Comparison of ENCODE assay signal across 11 cellular contexts in genomic region chr13:33236021-33236420, GRCh38. TPM values are rescaled to one million over a fixed set of nuclear protein-coding genes. Genes with fewer than 3 reads are reported as not detected.
DNase-seq lines count a peak whose midpoint lies in the region; ATAC-seq and TF ChIP-seq lines count a peak whose summit lies in the region.
"Had no signal": no experiment of that assay in that cellular context is flagged by ENCODE, and none has a peak within 500 bp of the region (broad histone marks: within the 10 kb centered on the region; RNA-seq: fewer than 3 reads in every experiment).

No MANE protein-coding gene starts in this region.

- peaks cover 0 to 10% of the 10 kb centered on the region in 2 experiments; a peak in 2 of 4 replicates for H3K4me1 ChIP-seq in HCT116 (ENCODE audit: control insufficient read depth in 1 of 2, insufficient read depth in 2 of 2, low read length in 2 of 2)
- peaks cover 18 to 19% of the 10 kb centered on the region in 2 donors for H3K4me1 ChIP-seq in adrenal gland (replicated peaks in 1 of 2)
- H3K4me1 ChIP-seq in foreskin keratinocyte: peaks cover 37% of the 10 kb centered on the region

- no peak for TF ChIP-seq RAD21 in HCT116 (IDR thresholded peaks at IDR 0.05; ENCODE audit: low read depth)

- no peak overlapping the region for H3K27ac ChIP-seq in HCT116 (ENCODE audit: low read depth, low read length)
- H3K27ac ChIP-seq in adrenal gland: peak overlapping the region in 4 of 5 donors; percentile 22 to 86 (median 56)
- no peak overlapping the region for H3K27ac ChIP-seq in foreskin keratinocyte

- POLR2A ChIA-PET in HCT116 (lab: Charles Lee): no interaction called here

- H3K4me3 ChIP-seq in HCT116 (replicated peaks in 1 of 2; ENCODE audit: low read depth in 1 of 2, low read length in 2 of 2): no peak overlapping the region
- no peak overlapping the region for H3K4me3 ChIP-seq in adrenal gland
- H3K4me3 ChIP-seq: HAP-1 had no signal

- DNase-seq in HCT116 (ENCODE audit: low read depth, low spot score) (no peak), adrenal gland (no peak), foreskin keratinocyte (peak in 1 of 2 donors; percentile 77), stromal cell of bone marrow (ENCODE audit: low read depth) (peak; percentile 66), C1 segment of cervical spinal cord (lab: John Stamatoyannopoulos, UW) (no peak), COR-L47 (lab: John Stamatoyannopoulos, UW) (no peak)
- no peak for DNase-seq in activated CD4-positive, CD25-positive, alpha-beta regulatory T cell treated with anti-CD3 and anti-CD28 coated beads, Interleukin-2, amount 50 U/mL, for 72 hours
- DNase-seq: immature natural killer cell had no signal

- TF ChIP-seq POLR2A in HCT116 (IDR thresholded peaks at IDR 0.05; ENCODE audit: borderline replicate concordance, extremely low read depth, insufficient read depth, insufficient read length): no peak
- no peak for TF ChIP-seq POLR2A in adrenal gland (IDR thresholded peaks at IDR 0.05)

- H3K9me2 ChIP-seq in HCT116 (ENCODE audit: insufficient read depth): no peaks in the 10 kb centered on the region

- H3K36me3 ChIP-seq in HCT116 (ENCODE audit: control insufficient read depth in 1 of 2, insufficient read depth in 2 of 2, low read length in 2 of 2) (no peaks in the 10 kb centered on the region), adrenal gland (replicated peaks in 1 of 2) (no peaks in the 10 kb centered on the region)
- H3K36me3 ChIP-seq: HAP-1 had no signal

- WGBS in adrenal gland, 4 donors: 58 to 74% (median 64%) methylated on average over 8 of the region's 8 CpGs

- no peak overlapping the region for H3K9ac ChIP-seq in HCT116 (ENCODE audit: low read length)

- no peaks in the 10 kb centered on the region for H4K20me1 ChIP-seq in HCT116 (ENCODE audit: insufficient read depth)

- no peak overlapping the region for H2AFZ ChIP-seq in HCT116 (ENCODE audit: low read depth, low read length, poor library complexity, severe bottlenecking)

- ATAC-seq in HCT116: no peak
- ATAC-seq in foreskin keratinocyte: peak; percentile 76
- no peak for ATAC-seq in HG02973 (IDR thresholded peaks at IDR 0.05; ENCODE audit: unreplicated experiment)
- ATAC-seq: stimulated activated memory B cell treated with anti-CD40 and anti-IgM and Interleukin-4, amounts not matched to agents 10 μg/mL and 1 μg/mL and 100 μg/mL, for 72 hours had no signal

- no TSS peak for BruUV-seq in HCT116 (replicated peaks; lab: Mats Ljungman, UMichigan)

- H3K9me3 ChIP-seq in HCT116 (ENCODE audit: control insufficient read depth in 1 of 2, insufficient read depth in 1 of 2, low read depth in 1 of 2, low read length in 2 of 2): no peaks in the 10 kb centered on the region
- H3K9me3 ChIP-seq in adrenal gland (replicated peaks in 1 of 3): no peaks in the 10 kb centered on the region
- H3K9me3 ChIP-seq: HAP-1 had no signal

- intact Hi-C loops in HCT116 (cut with micrococcal nuclease) (no loop called here), adrenal gland (cut with DNase I) (no loop called here)

- CTCF ChIA-PET in HCT116 (lab: Charles Lee): no interaction called here

- H3K27me3 ChIP-seq in HCT116 (ENCODE audit: insufficient read depth, low read length): no peaks in the 10 kb centered on the region
- no peaks in the 10 kb centered on the region for H3K27me3 ChIP-seq in adrenal gland
- H3K27me3 ChIP-seq in foreskin keratinocyte: no peaks in the 10 kb centered on the region

- TF ChIP-seq CTCF in HCT116 (IDR thresholded peaks at IDR 0.05 in 2 of 3, conservative IDR thresholded peaks at IDR 0.05 in 1 of 3; ENCODE audit: borderline replicate concordance in 1 of 3, insufficient read depth in 1 of 3, low read depth in 2 of 3, low read length in 2 of 3): no peak
- TF ChIP-seq CTCF in adrenal gland (IDR thresholded peaks at IDR 0.05): no peak
- TF ChIP-seq CTCF in foreskin keratinocyte (conservative IDR thresholded peaks at IDR 0.05): no peak

- RAD21 ChIA-PET in HCT116 (lab: Charles Lee; ENCODE audit: low non-redundant PET in 1 of 2, low total read pairs in 2 of 2, uncharacterized antibody in 2 of 2, unreplicated experiment in 2 of 2): no interaction called here

- no peaks in the 10 kb centered on the region for H3K79me2 ChIP-seq in HCT116 (ENCODE audit: insufficient read depth, low read length)

- peak overlapping the region; percentile 17; the same call in 1 of the 2 replicates for H3K4me2 ChIP-seq in HCT116 (ENCODE audit: low read length)

TF ChIP-seq in HCT116, 20 proteins besides CTCF, POLR2A, EP300 and RAD21:
- TF ChIP-seq CBX3 (IDR thresholded peaks at IDR 0.05; ENCODE audit: low read depth): no peak
- no peak for TF ChIP-seq POLR2AphosphoS5 (IDR thresholded peaks at IDR 0.05; ENCODE audit: low read depth, low read length)
- TF ChIP-seq, protein P1, sequence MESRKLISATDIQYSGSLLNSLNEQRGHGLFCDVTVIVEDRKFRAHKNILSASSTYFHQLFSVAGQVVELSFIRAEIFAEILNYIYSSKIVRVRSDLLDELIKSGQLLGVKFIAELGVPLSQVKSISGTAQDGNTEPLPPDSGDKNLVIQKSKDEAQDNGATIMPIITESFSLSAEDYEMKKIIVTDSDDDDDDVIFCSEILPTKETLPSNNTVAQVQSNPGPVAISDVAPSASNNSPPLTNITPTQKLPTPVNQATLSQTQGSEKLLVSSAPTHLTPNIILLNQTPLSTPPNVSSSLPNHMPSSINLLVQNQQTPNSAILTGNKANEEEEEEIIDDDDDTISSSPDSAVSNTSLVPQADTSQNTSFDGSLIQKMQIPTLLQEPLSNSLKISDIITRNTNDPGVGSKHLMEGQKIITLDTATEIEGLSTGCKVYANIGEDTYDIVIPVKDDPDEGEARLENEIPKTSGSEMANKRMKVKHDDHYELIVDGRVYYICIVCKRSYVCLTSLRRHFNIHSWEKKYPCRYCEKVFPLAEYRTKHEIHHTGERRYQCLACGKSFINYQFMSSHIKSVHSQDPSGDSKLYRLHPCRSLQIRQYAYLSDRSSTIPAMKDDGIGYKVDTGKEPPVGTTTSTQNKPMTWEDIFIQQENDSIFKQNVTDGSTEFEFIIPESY (IDR thresholded peaks at IDR 0.05; ENCODE audit: extremely low read depth, insufficient replicate concordance, low read length): no peak
- TF ChIP-seq EZH2phosphoT487 (IDR thresholded peaks at IDR 0.05; ENCODE audit: borderline replicate concordance): no peak
- TF ChIP-seq YY1 (IDR thresholded peaks at IDR 0.05; ENCODE audit: extremely low read depth, insufficient replicate concordance, low read depth, low read length): no peak
- no peak for TF ChIP-seq TCF7L2 (IDR thresholded peaks at IDR 0.05; ENCODE audit: borderline replicate concordance, extremely low read depth, insufficient read depth, insufficient read length)
- TF ChIP-seq SRF (IDR thresholded peaks at IDR 0.05; ENCODE audit: low read depth): no peak
- TF ChIP-seq REST (IDR thresholded peaks at IDR 0.05; ENCODE audit: low read depth): no peak
- TF ChIP-seq, protein P2, sequence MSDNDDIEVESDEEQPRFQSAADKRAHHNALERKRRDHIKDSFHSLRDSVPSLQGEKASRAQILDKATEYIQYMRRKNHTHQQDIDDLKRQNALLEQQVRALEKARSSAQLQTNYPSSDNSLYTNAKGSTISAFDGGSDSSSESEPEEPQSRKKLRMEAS (IDR thresholded peaks at IDR 0.05): no peak
- TF ChIP-seq CEBPB (IDR thresholded peaks at IDR 0.05; ENCODE audit: low read depth): no peak
- TF ChIP-seq ATF3 (IDR thresholded peaks at IDR 0.05): no peak
- no peak for TF ChIP-seq FOSL1 (IDR thresholded peaks at IDR 0.05; ENCODE audit: low read depth)
- TF ChIP-seq ZFX (IDR thresholded peaks at IDR 0.05): no peak

RNA-seq across cellular contexts. Expression of gene STARD13, which starts 49.5 kb away (rescaled TPM):
- total RNA-seq in HCT116 (2021; ENCODE audit: unreplicated experiment) (4.1 TPM), adrenal gland (10 to 100 TPM; 14.6 to 79.8 (median 40.2) TPM), foreskin keratinocyte (12.6 and 13.2 TPM in 2 replicates)
- 2.1 and 2.3 TPM in 2 replicates for polyA plus RNA-seq in HCT116 (2012)
- polyA plus RNA-seq in adrenal gland (10 to 100 TPM; 10.5 to 14.4 (median 13.1) TPM), foreskin keratinocyte (2.3 and 3.5 TPM in 2 replicates)
- polyA plus RNA-seq: immature natural killer cell had no signal

Comparison
In these comparisons a context has a peak if more than half of its experiments do, and no peak if none do; other contexts are left out.
1. H3K27ac ChIP-seq: peak in adrenal gland (4 of 5); none in HCT116 (single experiment) and foreskin keratinocyte (single experiment).